19 cellular contexts compared by ENCODE assay signal in the genomic region with DNA sequence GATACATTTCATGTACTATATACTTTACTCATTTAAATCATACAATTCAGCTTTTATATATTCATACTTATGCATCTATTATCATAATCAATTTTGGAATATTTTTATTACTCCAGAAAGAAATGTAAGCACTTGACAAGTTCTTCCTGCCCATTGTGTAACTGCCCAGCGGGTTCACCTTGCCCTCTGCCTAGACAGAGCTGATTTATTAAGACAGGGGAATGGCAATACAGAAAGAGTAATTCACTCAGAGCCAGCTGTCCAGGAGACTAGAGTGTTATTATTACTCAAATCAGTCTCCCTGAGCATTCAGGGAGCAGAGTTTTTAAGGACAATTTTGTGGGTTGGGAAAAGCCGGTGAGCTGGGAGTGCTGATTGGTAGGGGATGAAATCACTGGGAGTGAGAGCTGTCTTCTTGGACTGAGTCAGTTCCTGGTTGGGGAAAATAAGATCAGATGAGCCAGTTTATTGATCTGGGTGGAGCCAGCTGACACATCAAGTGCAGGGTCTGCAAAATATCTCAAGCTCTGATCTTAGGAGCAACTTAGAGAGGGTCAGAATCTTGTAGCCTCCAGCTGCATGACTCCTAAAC.
A peak's percentile ranks its signal among the peaks of the same experiment; 100 is the strongest.
DNase-seq lines count a peak whose midpoint lies in the region; ATAC-seq and TF ChIP-seq lines count a peak whose summit lies in the region.
"Had no signal": no experiment of that assay in that cellular context is flagged by ENCODE, and none has a peak within 500 bp of the region (broad histone marks: within the 10 kb centered on the region; RNA-seq: fewer than 3 reads in every experiment).

No MANE protein-coding gene starts in this region.

- H3K4me1 ChIP-seq in RWPE2 (ENCODE audit: insufficient read depth, poor library complexity, severe bottlenecking): peaks cover 5% of the 10 kb centered on the region
- H3K4me1 ChIP-seq: SJSA1 had no signal

- no peaks in the 10 kb centered on the region for H3K36me3 ChIP-seq in RWPE2 (ENCODE audit: low read depth)
- H3K36me3 ChIP-seq: BLaER1 treated with 17β-estradiol and CSF1 and Interleukin-3, amounts not matched to agents 10 nM and 100 nM; SJSA1 had no signal

- H3K27ac ChIP-seq in RWPE2 (ENCODE audit: poor library complexity, severe bottlenecking): no peak overlapping the region
- H3K27ac ChIP-seq: 22Rv1, GM23248, KMS-11, SJSA1 had no signal

- no peaks in the 10 kb centered on the region for H3K27me3 ChIP-seq in RWPE2 (ENCODE audit: insufficient read depth, poor library complexity, severe bottlenecking)
- H3K27me3 ChIP-seq: BLaER1 treated with 17β-estradiol and CSF1 and Interleukin-3, amounts not matched to agents 10 nM and 100 nM; SJSA1 had no signal

- peak; percentile 31; the same call in 2 of the 3 replicates for ATAC-seq in RWPE2 (ENCODE audit: low read depth)
- no peak for ATAC-seq in GM21825 (IDR thresholded peaks at IDR 0.05; ENCODE audit: unreplicated experiment)
- ATAC-seq in HG03025 (IDR thresholded peaks at IDR 0.05; ENCODE audit: low FRiP score, unreplicated experiment): no peak

- TF ChIP-seq CTCF in RWPE2 (IDR thresholded peaks at IDR 0.05; ENCODE audit: poor library complexity, severe bottlenecking) (no peak), GM10266 (IDR thresholded peaks at IDR 0.05; ENCODE audit: control insufficient read depth, insufficient read depth, low read depth, missing control alignments) (no peak)

- H3K4me3 ChIP-seq in RWPE2 (ENCODE audit: severe bottlenecking): no peak overlapping the region
- H3K4me3 ChIP-seq: BLaER1 treated with 17β-estradiol and CSF1 and Interleukin-3, amounts not matched to agents 10 nM and 100 nM; GM23248; SJSA1 had no signal

- peaks cover 3% of the 10 kb centered on the region for H3K9me3 ChIP-seq in RWPE2 (ENCODE audit: severe bottlenecking)

- peak; percentile 4 for DNase-seq in NCI-H2227 (lab: John Stamatoyannopoulos, UW; ENCODE audit: unreplicated experiment)
- DNase-seq in NCI-H2227 treated with DMSO at 0.1 percent for 48 hours (lab: John Stamatoyannopoulos, UW): no peak
- DNase-seq in RWPE2 (ENCODE audit: low spot score): no peak
- DNase-seq in islet precursor cell: peak; percentile 85
- DNase-seq in GM10266 (ENCODE audit: extremely low spot score): no peak
- no peak for DNase-seq in pons (ENCODE audit: low spot score)
- DNase-seq: DMS 273 treated with DMSO at 0.1 percent for 48 hours, GM23248, HFFc6, NCI-H1930, NCI-H2171 treated with DMSO at 0.1 percent for 48 hours, NCI-H510A treated with DMSO at 0.1 percent for 48 hours, RPMI8226 had no signal

Comparison
In these comparisons a context has a peak if more than half of its experiments do, and no peak if none do; other contexts are left out.
1. DNase-seq: peak in NCI-H2227 (single experiment) and islet precursor cell (single experiment); none in NCI-H2227 treated with DMSO at 0.1 percent for 48 hours (single experiment), RWPE2 (single experiment), GM10266 (single experiment) and pons (single experiment).